Comparison of ENCODE assay signal across 8 cellular contexts in genomic region chr22:49825944-49826602, GRCh38. TPM values are rescaled to one million over a fixed set of nuclear protein-coding genes. Genes with fewer than 3 reads are reported as not detected.
DNase-seq lines count a peak whose midpoint lies in the region; ATAC-seq and TF ChIP-seq lines count a peak whose summit lies in the region.

No MANE protein-coding gene starts in this region.

- peaks cover 0 to 14% (median 0%) of the 10 kb centered on the region in 12 donors for H3K9me3 ChIP-seq in heart left ventricle

- WGBS in heart left ventricle, 4 donors, result 4 to 8% (median 7%) methylated on average over 22 to 31 of the region's 31 CpGs

- H3K4me3 ChIP-seq in heart left ventricle (peak overlapping the region; percentile 60 to 99 (median 86)), rectal smooth muscle tissue (ENCODE audit: low read length) (peak overlapping the region; percentile 83)

- ATAC-seq in heart left ventricle (peak in 2 of 4 donors; percentile 15 to 39), Right ventricle myocardium inferior (no peak)

- no peak for TF ChIP-seq POLR2A in heart left ventricle (IDR thresholded peaks at IDR 0.05)

- intact Hi-C loops in heart left ventricle (cut with DNase I) (loop anchor here in 3 of 10 donors (2.0 to 5.0 kb wide), 2 partner anchors 27 to 39 kb away; partner anchors contain the start of gene ZBED4 (in 1 of the 3)), Right ventricle myocardium inferior (cut with DNase I) (no loop called here)

- peak overlapping the region; percentile 53 for H3K9ac ChIP-seq in rectal smooth muscle tissue (ENCODE audit: low read length)

- H3K27me3 ChIP-seq in heart left ventricle (no peaks in the 10 kb centered on the region), rectal smooth muscle tissue (ENCODE audit: control insufficient read depth, insufficient read depth, low read length) (no peaks in the 10 kb centered on the region)

- peaks cover 0 to 38% (median 29%) of the 10 kb centered on the region in 9 donors for H3K36me3 ChIP-seq in heart left ventricle
- peaks cover 15% of the 10 kb centered on the region for H3K36me3 ChIP-seq in rectal smooth muscle tissue (ENCODE audit: control insufficient read depth, insufficient read depth, low read length)

- H3K4me1 ChIP-seq in heart left ventricle, result peaks cover 10 to 47% (median 35%) of the 10 kb centered on the region in 12 donors
- H3K4me1 ChIP-seq in rectal smooth muscle tissue (ENCODE audit: control insufficient read depth, insufficient read depth, low read length), result peaks cover 17% of the 10 kb centered on the region

- TF ChIP-seq CTCF in heart left ventricle (IDR thresholded peaks at IDR 0.05), result no peak

- DNase-seq in heart left ventricle (peak in 1 of 5 donors; percentile 68), Right ventricle myocardium inferior (ENCODE audit: missing footprints) (no peak), fibroblast of gingiva (ENCODE audit: low read depth) (peak; percentile 8), retina (no peak), DMS 273 treated with DMSO at 0.1 percent for 48 hours (lab: John Stamatoyannopoulos, UW) (no peak), hypothalamus (lab: John Stamatoyannopoulos, UW) (no peak)
- peak; percentile 87 for DNase-seq in activated CD8-positive, alpha-beta memory T cell treated with anti-CD3 and anti-CD28 coated beads, Interleukin-2, amount 50 U/mL, for 48 hours

- peak overlapping the region in 11 of 12 donors; percentile 66 to 91 (median 86) for H3K27ac ChIP-seq in heart left ventricle
- peak overlapping the region; percentile 89 for H3K27ac ChIP-seq in rectal smooth muscle tissue (ENCODE audit: low read depth, low read length)

RNA-seq across cellular contexts. Expression of gene BRD1, which starts 1.6 kb away (rescaled TPM):
- total RNA-seq in heart left ventricle, result 10 to 100 TPM; 13.9 to 27.0 (median 18.5) TPM
- 10 to 100 TPM; 12.0 TPM for polyA plus RNA-seq in heart left ventricle
- total RNA-seq in Right ventricle myocardium inferior, result 17.5 TPM

RNA-seq across cellular contexts. Expression of gene ZBED4, which starts 27.6 kb away (rescaled TPM):
- 1 to 10 TPM; 2.9 to 8.6 (median 4.9) TPM for total RNA-seq in heart left ventricle
- polyA plus RNA-seq in heart left ventricle, result 1 to 10 TPM; 2.2 to 7.8 TPM
- total RNA-seq in Right ventricle myocardium inferior, result 4.8 TPM

Comparison
In these comparisons a context has a peak if more than half of its experiments do, and no peak if none do; other contexts are left out.
1. DNase-seq: peak in activated CD8-positive, alpha-beta memory T cell treated with anti-CD3 and anti-CD28 coated beads, Interleukin-2, amount 50 U/mL, for 48 hours (single experiment) and fibroblast of gingiva (single experiment); none in Right ventricle myocardium inferior (single experiment), retina (single experiment), DMS 273 treated with DMSO at 0.1 percent for 48 hours (single experiment) and hypothalamus (0 of 51).